In the genomic region with DNA sequence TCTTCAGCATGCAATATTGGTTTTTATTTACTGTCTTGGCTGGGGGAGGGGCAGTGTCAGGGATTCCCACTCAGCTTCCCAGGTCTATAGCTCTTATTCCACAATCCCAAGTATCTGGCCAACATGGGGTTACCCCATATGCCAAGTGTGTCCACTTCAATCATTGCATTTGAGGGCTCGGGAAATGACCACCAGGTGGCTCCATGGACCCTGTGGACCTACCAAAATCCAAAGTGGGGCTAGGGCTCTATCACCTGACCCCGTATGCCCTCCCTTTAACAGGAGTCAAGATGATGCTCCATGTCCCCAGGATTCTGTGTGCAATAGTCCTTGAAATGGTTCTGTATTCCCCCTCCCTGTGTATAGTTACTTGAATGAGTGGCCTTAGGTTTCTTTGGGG, we compare ENCODE assay signal across 15 cellular contexts. TPM values are rescaled to one million over a fixed set of nuclear protein-coding genes. Genes with fewer than 3 reads are reported as not detected.
DNase-seq lines count a peak whose midpoint lies in the region; ATAC-seq and TF ChIP-seq lines count a peak whose summit lies in the region.
"Had no signal": no experiment of that assay in that cellular context is flagged by ENCODE, and none has a peak within 500 bp of the region (broad histone marks: within the 10 kb centered on the region; RNA-seq: fewer than 3 reads in every experiment).

No MANE protein-coding gene starts in this region.

- H3K27me3 Mint-ChIP-seq in activated CD8-positive, alpha-beta memory T cell treated with anti-CD3 and anti-CD28 coated beads, Interleukin-2, amount 10 ng/mL, durations not matched to agents 7 days and 5 days: peaks cover 4% of the 10 kb centered on the region

- H3K9me3 Mint-ChIP-seq in activated CD8-positive, alpha-beta memory T cell treated with anti-CD3 and anti-CD28 coated beads, Interleukin-2, amount 10 ng/mL, durations not matched to agents 7 days and 5 days (ENCODE audit: low read depth): no peaks in the 10 kb centered on the region
- H3K9me3 Mint-ChIP-seq: naive thymus-derived CD8-positive, alpha-beta T cell had no signal

- H3K9me3 ChIP-seq in gastrocnemius medialis: no peaks in the 10 kb centered on the region
- H3K9me3 ChIP-seq: spleen had no signal

- CTCF ChIA-PET in activated CD8-positive, alpha-beta memory T cell treated with anti-CD3 and anti-CD28 coated beads, Interleukin-2, amount 10 ng/mL, durations not matched to agents 7 days and 5 days (lab: Charles Lee): interaction anchor here (1.5 kb wide), 1 partner anchor 477 kb away, joined by 5 read pairs; no protein-coding TSS in a partner anchor

- no peak overlapping the region for H3K4me3 Mint-ChIP-seq in activated CD8-positive, alpha-beta memory T cell treated with anti-CD3 and anti-CD28 coated beads, Interleukin-2, amount 10 ng/mL, durations not matched to agents 7 days and 5 days
- H3K4me3 Mint-ChIP-seq: naive thymus-derived CD8-positive, alpha-beta T cell had no signal

- TF ChIP-seq POLR2A in erythroblast (IDR thresholded peaks at IDR 0.05; ENCODE audit: low read length) (no peak), gastrocnemius medialis (IDR thresholded peaks at IDR 0.05) (no peak)

- intact Hi-C loops in gastrocnemius medialis (cut with DNase I; ENCODE audit: low total_unique reads): no loop called here

- in situ Hi-C loops in gastrocnemius medialis (cut with MboI; ENCODE audit: low sequenced_read_pairs in 4 of 4): no loop called here

- no peaks in the 10 kb centered on the region for H3K4me1 Mint-ChIP-seq in activated CD8-positive, alpha-beta memory T cell treated with anti-CD3 and anti-CD28 coated beads, Interleukin-2, amount 10 ng/mL, durations not matched to agents 7 days and 5 days
- H3K4me1 Mint-ChIP-seq: naive thymus-derived CD8-positive, alpha-beta T cell had no signal

- H3K36me3 ChIP-seq in gastrocnemius medialis: no peaks in the 10 kb centered on the region
- H3K36me3 ChIP-seq: spleen had no signal

- H3K27ac ChIP-seq in gastrocnemius medialis: no peak overlapping the region
- H3K27ac ChIP-seq: spleen had no signal

- no peak overlapping the region for H3K4me3 ChIP-seq in gastrocnemius medialis
- H3K4me3 ChIP-seq: spleen had no signal

- peak; percentile 30 to 60 (median 48) for TF ChIP-seq CTCF in gastrocnemius medialis (IDR thresholded peaks at IDR 0.05 in 4 of 5, conservative IDR thresholded peaks at IDR 0.05 in 1 of 5)

- no peak for DNase-seq in activated CD8-positive, alpha-beta memory T cell treated with anti-CD3 and anti-CD28 coated beads, Interleukin-2, amount 10 ng/mL, durations not matched to agents 7 days and 5 days
- DNase-seq in activated CD8-positive, alpha-beta memory T cell treated with anti-CD3 and anti-CD28 coated beads, Interleukin-2, amount 50 U/mL, for 4 hours: no peak
- peak; percentile 14 for DNase-seq in NCI-H69 (lab: John Stamatoyannopoulos, UW)
- DNase-seq in erythroblast (lab: John Stamatoyannopoulos, UW): peak; percentile 16 to 31
- no peak for DNase-seq in gastrocnemius medialis
- DNase-seq in cerebellar cortex (ENCODE audit: low spot score): no peak
- DNase-seq: activated CD4-positive, alpha-beta T cell treated with anti-CD3 and anti-CD28 coated beads, Interleukin-2, amount 50 U/mL, for 1 hour; activated naive CD4-positive, alpha-beta T cell treated with anti-CD3 and anti-CD28 coated beads, Interleukin-2, amount 50 U/mL, for 16 hours; foreskin melanocyte; naive thymus-derived CD8-positive, alpha-beta T cell; T-helper 1 cell; trophoblast cell had no signal

- H3K27ac Mint-ChIP-seq in activated CD8-positive, alpha-beta memory T cell treated with anti-CD3 and anti-CD28 coated beads, Interleukin-2, amount 10 ng/mL, durations not matched to agents 7 days and 5 days: no peak overlapping the region
- H3K27ac Mint-ChIP-seq: naive thymus-derived CD8-positive, alpha-beta T cell had no signal

- no peaks in the 10 kb centered on the region for H3K36me3 Mint-ChIP-seq in activated CD8-positive, alpha-beta memory T cell treated with anti-CD3 and anti-CD28 coated beads, Interleukin-2, amount 10 ng/mL, durations not matched to agents 7 days and 5 days
- H3K36me3 Mint-ChIP-seq: naive thymus-derived CD8-positive, alpha-beta T cell had no signal

- H3K4me1 ChIP-seq in gastrocnemius medialis: no peaks in the 10 kb centered on the region
- H3K4me1 ChIP-seq: spleen had no signal

- H3K27me3 ChIP-seq in gastrocnemius medialis: no peaks in the 10 kb centered on the region

- peak; percentile 33 for ATAC-seq in activated CD8-positive, alpha-beta memory T cell treated with anti-CD3 and anti-CD28 coated beads, Interleukin-2, amount 10 ng/mL, durations not matched to agents 7 days and 5 days
- ATAC-seq in gastrocnemius medialis (peak; percentile 19 to 58), GM21737 (IDR thresholded peaks at IDR 0.05; ENCODE audit: unreplicated experiment) (no peak), HG03378 (IDR thresholded peaks at IDR 0.05; ENCODE audit: unreplicated experiment) (no peak)
- ATAC-seq: naive thymus-derived CD8-positive, alpha-beta T cell had no signal

RNA-seq across cellular contexts. Expression of gene TRAF3IP1, which starts 12.1 kb away (rescaled TPM):
- total RNA-seq in activated CD8-positive, alpha-beta memory T cell treated with anti-CD3 and anti-CD28 coated beads, Interleukin-2, amount 10 ng/mL, durations not matched to agents 7 days and 5 days: 1 to 10 TPM; 6.8 to 8.8 TPM
- total RNA-seq in gastrocnemius medialis: 10 to 100 TPM in 2 of 4 donors, 1 to 10 TPM in 2; 8.5 to 20.8 (median 10.9) TPM

RNA-seq across cellular contexts. Expression of gene PER2, which starts 19.8 kb away (rescaled TPM):
- total RNA-seq in activated CD8-positive, alpha-beta memory T cell treated with anti-CD3 and anti-CD28 coated beads, Interleukin-2, amount 10 ng/mL, durations not matched to agents 7 days and 5 days: 10 to 100 TPM in 1 of 2 experiments, 1 to 10 TPM in 1; 9.1 to 11.5 TPM
- total RNA-seq in gastrocnemius medialis: 1 to 10 TPM; 4.1 to 7.5 (median 6.7) TPM

Comparison
In these comparisons a context has a peak if more than half of its experiments do, and no peak if none do; other contexts are left out.
1. ATAC-seq: peak in activated CD8-positive, alpha-beta memory T cell treated with anti-CD3 and anti-CD28 coated beads, Interleukin-2, amount 10 ng/mL, durations not matched to agents 7 days and 5 days (single experiment) and gastrocnemius medialis (2 of 2); none in GM21737 (single experiment) and HG03378 (single experiment).
2. DNase-seq: peak in NCI-H69 (single experiment) and erythroblast (2 of 2); none in activated CD8-positive, alpha-beta memory T cell treated with anti-CD3 and anti-CD28 coated beads, Interleukin-2, amount 10 ng/mL, durations not matched to agents 7 days and 5 days (single experiment), activated CD8-positive, alpha-beta memory T cell treated with anti-CD3 and anti-CD28 coated beads, Interleukin-2, amount 50 U/mL, for 4 hours (single experiment), gastrocnemius medialis (0 of 2) and cerebellar cortex (single experiment).